Comparison of ENCODE assay signal across 14 cellular contexts in the genomic region with DNA sequence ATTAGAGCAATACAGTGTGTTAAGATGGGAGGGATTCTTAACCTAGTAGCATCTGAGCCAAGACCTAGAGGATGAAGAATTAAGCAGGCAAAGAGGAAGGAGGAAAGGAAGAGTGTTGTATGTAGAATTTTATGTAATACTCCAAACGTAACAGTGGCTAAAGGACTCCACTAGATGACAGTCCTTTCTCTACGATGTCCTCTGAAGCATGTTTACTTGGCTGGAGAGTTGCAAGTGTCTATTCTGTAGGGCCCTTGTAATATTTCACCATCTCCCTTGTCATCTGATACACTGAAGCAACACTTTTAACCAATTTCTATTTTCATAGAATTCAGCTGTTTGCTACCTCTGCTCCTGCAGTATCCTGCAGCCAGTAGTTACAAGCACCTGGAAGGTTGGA. TPM values are rescaled to one million over a fixed set of nuclear protein-coding genes. Genes with fewer than 3 reads are reported as not detected.
DNase-seq lines count a peak whose midpoint lies in the region; ATAC-seq, FAIRE-seq and TF ChIP-seq lines count a peak whose summit lies in the region.
"Had no signal": no experiment of that assay in that cellular context is flagged by ENCODE, and none has a peak within 500 bp of the region (broad histone marks: within the 10 kb centered on the region; RNA-seq: fewer than 3 reads in every experiment).

No MANE protein-coding gene starts in this region.

- no peak for TF ChIP-seq POLR2A in H54 (IDR thresholded peaks at IDR 0.05; ENCODE audit: low read depth, low read length)

- H3K4me1 ChIP-seq in OCI-LY1 (ENCODE audit: insufficient read depth, low read length, severe bottlenecking) (peaks cover 35% of the 10 kb centered on the region), endodermal cell (ENCODE audit: control insufficient read depth, insufficient read depth, low read length) (no peaks in the 10 kb centered on the region)

- no peaks in the 10 kb centered on the region for H3K9me2 ChIP-seq in OCI-LY1 (ENCODE audit: low read depth, low read length)

- H3K9ac ChIP-seq in OCI-LY1 (ENCODE audit: low read length): peak overlapping the region; percentile 95; the same call in 1 of the 2 replicates
- H3K9ac ChIP-seq in endodermal cell (ENCODE audit: extremely low read depth, low read length, poor library complexity, severe bottlenecking): no peak overlapping the region

- peaks cover 22% of the 10 kb centered on the region for H3K79me2 ChIP-seq in OCI-LY1 (ENCODE audit: insufficient read depth, low read length)

- no peak overlapping the region for H3K27ac Mint-ChIP-seq in endodermal cell
- no peak overlapping the region for H3K27ac Mint-ChIP-seq in stimulated activated effector memory CD8-positive, alpha-beta T cell treated with anti-CD3 and anti-CD28 coated beads, Interleukin-12 subunit alpha, Interleukin-12 subunit beta, amount 100 ng/mL, for 72 hours

- FAIRE-seq in H54 (lab: Jason Lieb, UNC): no peak

- peak overlapping the region; percentile 93 for H3K4me2 ChIP-seq in OCI-LY1 (ENCODE audit: low read length)

- H3K36me3 Mint-ChIP-seq in activated T-cell treated with anti-CD3 and anti-CD28 coated beads, Interleukin-2, amount 50 U/mL, for 4 hours (ENCODE audit: insufficient read depth): peaks cover 25% of the 10 kb centered on the region
- peaks cover 24% of the 10 kb centered on the region for H3K36me3 Mint-ChIP-seq in endodermal cell (ENCODE audit: low read depth)
- H3K36me3 Mint-ChIP-seq in stimulated activated effector memory CD8-positive, alpha-beta T cell treated with anti-CD3 and anti-CD28 coated beads, Interleukin-12 subunit alpha, Interleukin-12 subunit beta, amount 100 ng/mL, for 72 hours: peaks cover 46% of the 10 kb centered on the region

- H3K4me3 ChIP-seq in OCI-LY1 (ENCODE audit: low read depth, low read length, poor library complexity, severe bottlenecking) (peak overlapping the region; percentile 81), endodermal cell (ENCODE audit: low read length) (peak overlapping the region; percentile 90)

- H3K27me3 ChIP-seq in OCI-LY1 (ENCODE audit: insufficient read depth, low read length) (no peaks in the 10 kb centered on the region), endodermal cell (ENCODE audit: control insufficient read depth, insufficient read depth, low read length, poor library complexity, severe bottlenecking) (no peaks in the 10 kb centered on the region)
- H3K27me3 ChIP-seq: stomach had no signal

- H3F3A ChIP-seq in OCI-LY1 (ENCODE audit: insufficient read depth, low read length): 0 out of 2 replicates have a peak, but pooled peaks cover 8% of the 10 kb centered on the region

- no peak for TF ChIP-seq CTCF in OCI-LY1 (IDR thresholded peaks at IDR 0.05; ENCODE audit: low read length)
- no peak for TF ChIP-seq CTCF in endodermal cell (conservative IDR thresholded peaks at IDR 0.05)

- DNase-seq in activated T-cell treated with anti-CD3 and anti-CD28 coated beads, Interleukin-2, amount 50 U/mL, for 4 hours: no peak
- DNase-seq in activated T-cell treated with anti-CD3 and anti-CD28 coated beads, Interleukin-2, amount 50 U/mL, for 48 hours: no peak
- DNase-seq in endodermal cell (no peak), H54 (ENCODE audit: insufficient read length, low spot score) (no peak), HT-29 (ENCODE audit: low spot score) (no peak)
- DNase-seq in stimulated activated effector memory CD8-positive, alpha-beta T cell treated with anti-CD3 and anti-CD28 coated beads, Interleukin-12 subunit alpha, Interleukin-12 subunit beta, amount 100 ng/mL, for 72 hours (ENCODE audit: low spot score in 2 of 2): no peak
- DNase-seq: erythroblast, immature natural killer cell, NCI-H446, stomach, SW 1271 had no signal

- ATAC-seq in activated T-cell treated with anti-CD3 and anti-CD28 coated beads, Interleukin-2, amount 50 U/mL, for 4 hours: no peak
- ATAC-seq in stimulated activated effector memory CD8-positive, alpha-beta T cell treated with anti-CD3 and anti-CD28 coated beads, Interleukin-12 subunit alpha, Interleukin-12 subunit beta, amount 100 ng/mL, for 72 hours: no peak
- no peak for ATAC-seq in HG03469 (IDR thresholded peaks at IDR 0.05; ENCODE audit: unreplicated experiment)

- H3K36me3 ChIP-seq in OCI-LY1 (ENCODE audit: insufficient read depth, low read length): peaks cover 37% of the 10 kb centered on the region
- H3K36me3 ChIP-seq in endodermal cell (ENCODE audit: control insufficient read depth, insufficient read depth, low read length): peaks cover 29% of the 10 kb centered on the region

- no peaks in the 10 kb centered on the region for H3K9me3 Mint-ChIP-seq in activated T-cell treated with anti-CD3 and anti-CD28 coated beads, Interleukin-2, amount 50 U/mL, for 4 hours
- no peaks in the 10 kb centered on the region for H3K9me3 Mint-ChIP-seq in endodermal cell
- no peaks in the 10 kb centered on the region for H3K9me3 Mint-ChIP-seq in stimulated activated effector memory CD8-positive, alpha-beta T cell treated with anti-CD3 and anti-CD28 coated beads, Interleukin-12 subunit alpha, Interleukin-12 subunit beta, amount 100 ng/mL, for 72 hours
- H3K9me3 Mint-ChIP-seq: immature natural killer cell had no signal

- 94 to 100% methylated on average over 2 of the region's 2 CpGs for WGBS in endodermal cell (ENCODE audit: insufficient coverage in 1 of 2, insufficient read length in 1 of 2), 2 experiments

- H3K27ac ChIP-seq in OCI-LY1 (ENCODE audit: low read depth, low read length, poor library complexity, severe bottlenecking): no peak overlapping the region
- H3K27ac ChIP-seq in endodermal cell (ENCODE audit: low read depth, low read length): no peak overlapping the region

- no peaks in the 10 kb centered on the region for H3K27me3 Mint-ChIP-seq in activated T-cell treated with anti-CD3 and anti-CD28 coated beads, Interleukin-2, amount 50 U/mL, for 4 hours (ENCODE audit: low read depth)
- no peaks in the 10 kb centered on the region for H3K27me3 Mint-ChIP-seq in endodermal cell (ENCODE audit: insufficient read depth)

- H3K9me3 ChIP-seq in OCI-LY1 (ENCODE audit: low read length) (no peaks in the 10 kb centered on the region), endodermal cell (ENCODE audit: control insufficient read depth, low read length) (no peaks in the 10 kb centered on the region)
- H3K9me3 ChIP-seq: stomach had no signal

- no peak overlapping the region for H2AFZ ChIP-seq in OCI-LY1 (ENCODE audit: low read length)

- H3K4me1 Mint-ChIP-seq in activated T-cell treated with anti-CD3 and anti-CD28 coated beads, Interleukin-2, amount 50 U/mL, for 4 hours (ENCODE audit: low read depth): peaks cover 28% of the 10 kb centered on the region
- H3K4me1 Mint-ChIP-seq in endodermal cell: peaks cover 30% of the 10 kb centered on the region
- H3K4me1 Mint-ChIP-seq in stimulated activated effector memory CD8-positive, alpha-beta T cell treated with anti-CD3 and anti-CD28 coated beads, Interleukin-12 subunit alpha, Interleukin-12 subunit beta, amount 100 ng/mL, for 72 hours: peaks cover 38% of the 10 kb centered on the region

- H3K4me3 Mint-ChIP-seq in activated T-cell treated with anti-CD3 and anti-CD28 coated beads, Interleukin-2, amount 50 U/mL, for 4 hours: peak overlapping the region; percentile 96
- no peak overlapping the region for H3K4me3 Mint-ChIP-seq in endodermal cell
- peak overlapping the region; percentile 94 for H3K4me3 Mint-ChIP-seq in stimulated activated effector memory CD8-positive, alpha-beta T cell treated with anti-CD3 and anti-CD28 coated beads, Interleukin-12 subunit alpha, Interleukin-12 subunit beta, amount 100 ng/mL, for 72 hours

- H4K20me1 ChIP-seq in OCI-LY1 (ENCODE audit: insufficient read depth, low read length): no peaks in the 10 kb centered on the region; the same call in 1 of the 2 replicates

RNA-seq across cellular contexts. Expression of a gene that starts 2.2 kb away (rescaled TPM):
- total RNA-seq in activated T-cell treated with anti-CD3 and anti-CD28 coated beads, Interleukin-2, amount 50 U/mL, for 4 hours: 1,000 to 10,000 TPM; 1,281 to 1,520 (median 1,366) TPM
- 100 to 1,000 TPM; 655 to 668 TPM for total RNA-seq in endodermal cell
- 1,068 TPM for polyA plus RNA-seq in endodermal cell (2013, experiment 1 of 2)
- 1,071 TPM for polyA plus RNA-seq in endodermal cell (2013, experiment 2 of 2)
- total RNA-seq in HT-29 (2014; rRNA removed; shearing (Covaris generic)): 900 and 1,047 TPM in 2 replicates

RNA-seq across cellular contexts. Expression of a gene that starts 21.8 kb away (rescaled TPM):
- 100 to 1,000 TPM in 2 of 3 donors, 10 to 100 TPM in 1; 97.4 to 122 (median 117) TPM for total RNA-seq in activated T-cell treated with anti-CD3 and anti-CD28 coated beads, Interleukin-2, amount 50 U/mL, for 4 hours
- 10 to 100 TPM; 63.3 to 73.2 TPM for total RNA-seq in endodermal cell
- polyA plus RNA-seq in endodermal cell (2013, experiment 1 of 2): 48.6 TPM
- polyA plus RNA-seq in endodermal cell (2013, experiment 2 of 2): 50.8 TPM
- total RNA-seq in HT-29 (2014; rRNA removed; shearing (Covaris generic)): 61.2 and 61.7 TPM in 2 replicates

RNA-seq across cellular contexts. Expression of a gene that starts 60.0 kb away (rescaled TPM):
- total RNA-seq in activated T-cell treated with anti-CD3 and anti-CD28 coated beads, Interleukin-2, amount 50 U/mL, for 4 hours: not detected
- total RNA-seq in endodermal cell: 10 to 100 TPM; 31.6 to 32.6 TPM
- polyA plus RNA-seq in endodermal cell (2013, experiment 1 of 2): 7.2 TPM
- 7.2 TPM for polyA plus RNA-seq in endodermal cell (2013, experiment 2 of 2)
- not detected in 2 replicates for total RNA-seq in HT-29 (2014; rRNA removed; shearing (Covaris generic))
- total RNA-seq: myocyte had no signal
- polyA plus RNA-seq: immature natural killer cell, stomach had no signal

Comparison
In these comparisons a context has a peak if more than half of its experiments do, and no peak if none do; other contexts are left out.
1. RNA of a gene that starts 60.0 kb away (total RNA-seq): 31.6 to 32.6 TPM in endodermal cell; not detected in activated T-cell treated with anti-CD3 and anti-CD28 coated beads, Interleukin-2, amount 50 U/mL, for 4 hours and not detected in HT-29; every median in the first group is over 10 times any median in the second.